In the genomic region with DNA sequence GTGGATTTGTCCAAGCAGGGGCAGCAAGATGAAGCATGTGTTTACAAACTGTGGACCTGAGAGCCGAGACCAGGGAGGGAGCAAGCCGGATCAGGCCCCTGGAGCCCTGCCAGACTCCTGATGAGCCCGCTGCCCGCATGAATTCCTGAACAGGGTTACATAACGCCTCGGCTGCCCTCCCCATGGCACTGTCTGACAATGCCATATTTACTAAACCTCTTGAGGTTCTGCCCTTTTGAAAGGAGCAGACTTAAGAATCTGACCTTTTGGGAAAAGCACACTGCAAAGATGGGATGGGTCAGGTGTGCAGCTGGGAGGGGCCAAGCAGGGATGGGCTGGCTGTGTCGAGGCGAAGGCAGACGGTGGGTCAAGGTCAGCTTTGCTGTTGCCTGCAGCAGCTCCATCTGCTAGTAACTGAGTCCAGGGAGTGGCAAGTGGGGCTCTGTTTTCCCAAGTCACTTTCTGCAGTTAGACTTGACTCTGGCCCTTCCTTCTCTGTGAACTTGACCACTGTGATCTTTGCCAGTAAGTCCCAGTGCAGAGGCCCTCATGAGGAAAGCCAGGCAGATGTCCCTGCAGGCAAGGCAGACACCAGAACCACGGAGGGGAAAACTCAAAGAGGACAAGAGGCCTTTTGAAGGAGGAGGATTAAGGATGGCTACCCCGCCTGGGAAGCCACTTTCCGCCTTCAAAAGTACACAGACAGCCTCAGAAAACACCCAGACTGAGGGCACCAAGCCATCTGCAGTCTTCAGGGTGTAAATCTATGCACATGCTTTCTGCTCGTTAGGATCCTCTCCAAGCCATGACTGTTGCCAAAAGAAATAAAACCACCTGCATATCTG, we compare ENCODE assay signal across 11 cellular contexts.
DNase-seq lines count a peak whose midpoint lies in the region; ATAC-seq and TF ChIP-seq lines count a peak whose summit lies in the region.
"Had no signal": no experiment of that assay in that cellular context is flagged by ENCODE, and none has a peak within 500 bp of the region (broad histone marks: within the 10 kb centered on the region; RNA-seq: fewer than 3 reads in every experiment).

No MANE protein-coding gene starts in this region.

- H3K36me3 ChIP-seq in left ventricle myocardium inferior (peaks cover 13% of the 10 kb centered on the region), rectal smooth muscle tissue (ENCODE audit: control insufficient read depth, insufficient read depth, low read length) (no peaks in the 10 kb centered on the region), brain microvascular endothelial cell (replicated peaks) (peaks cover 26% of the 10 kb centered on the region)

- H3K4me3 ChIP-seq in astrocyte of the cerebellum (ENCODE audit: low read depth, low read length) (no peak overlapping the region), left ventricle myocardium inferior (peak overlapping the region; percentile 30), rectal smooth muscle tissue (ENCODE audit: low read length) (peak overlapping the region; percentile 23), brain microvascular endothelial cell (ENCODE audit: low read depth, low read length) (no peak overlapping the region)

- ATAC-seq in HG03108 (IDR thresholded peaks at IDR 0.05; ENCODE audit: unreplicated experiment) = no peak
- ATAC-seq: activated CD4-positive, CD25-positive, alpha-beta regulatory T cell treated with anti-CD3 and anti-CD28 coated beads, Interleukin-2, amount 50 U/mL, for 24 hours had no signal

- intact Hi-C loops in left ventricle myocardium inferior (cut with micrococcal nuclease) = no loop called here

- H3K27ac ChIP-seq in left ventricle myocardium inferior (replicated peaks) (peak overlapping the region; percentile 70), rectal smooth muscle tissue (ENCODE audit: low read depth, low read length) (peak overlapping the region; percentile 83), brain microvascular endothelial cell (no peak overlapping the region)

- TF ChIP-seq CTCF in astrocyte of the cerebellum (IDR thresholded peaks at IDR 0.05; ENCODE audit: low read depth, low read length, missing control alignments) (no peak), left ventricle myocardium inferior (IDR thresholded peaks at IDR 0.05; ENCODE audit: borderline replicate concordance) (no peak), brain microvascular endothelial cell (IDR thresholded peaks at IDR 0.05; ENCODE audit: low read depth, low read length, missing control alignments) (no peak)

- H3K27me3 ChIP-seq in left ventricle myocardium inferior (ENCODE audit: low read depth) (no peaks in the 10 kb centered on the region), rectal smooth muscle tissue (ENCODE audit: control insufficient read depth, insufficient read depth, low read length) (no peaks in the 10 kb centered on the region), brain microvascular endothelial cell (replicated peaks) (no peaks in the 10 kb centered on the region)

- in situ Hi-C loops in astrocyte of the cerebellum (cut with HindIII; ENCODE audit: low sequenced_read_pairs) (no loop called here), brain microvascular endothelial cell (cut with HindIII; ENCODE audit: low pct_ligation_motif_present, low sequenced_read_pairs) (no loop called here)

- peaks cover 31% of the 10 kb centered on the region for H3K4me1 ChIP-seq in left ventricle myocardium inferior
- peaks cover 23% of the 10 kb centered on the region for H3K4me1 ChIP-seq in rectal smooth muscle tissue (ENCODE audit: control insufficient read depth, insufficient read depth, low read length)

- H3K9ac ChIP-seq in rectal smooth muscle tissue (ENCODE audit: low read length) = no peak overlapping the region

- no peaks in the 10 kb centered on the region for H3K9me3 ChIP-seq in left ventricle myocardium inferior (replicated peaks)

- peak; percentile 62 for DNase-seq in DMS53 (lab: John Stamatoyannopoulos, UW)
- DNase-seq in astrocyte of the cerebellum (ENCODE audit: low read depth) = peak; percentile 56
- peak; percentile 79 for DNase-seq in left ventricle myocardium inferior
- DNase-seq in brain microvascular endothelial cell = no peak
- no peak for DNase-seq in NCI-H2107 treated with DMSO at 0.1 percent for 48 hours (lab: John Stamatoyannopoulos, UW; ENCODE audit: unreplicated experiment)
- DNase-seq in RPMI8226 = no peak
- DNase-seq: DND-41; stimulated activated CD4-positive, alpha-beta T cell treated with anti-CD3 and anti-CD28 coated beads, Interleukin-12 subunit alpha, Interleukin-12 subunit beta, amount 100 ng/mL, for 4 hours had no signal

Comparison
In these comparisons a context has a peak if more than half of its experiments do, and no peak if none do; other contexts are left out.
1. DNase-seq: peak in DMS53 (single experiment), astrocyte of the cerebellum (single experiment) and left ventricle myocardium inferior (single experiment); none in brain microvascular endothelial cell (single experiment), NCI-H2107 treated with DMSO at 0.1 percent for 48 hours (single experiment) and RPMI8226 (single experiment).
2. H3K4me3 ChIP-seq: peak in left ventricle myocardium inferior (single experiment) and rectal smooth muscle tissue (single experiment); none in astrocyte of the cerebellum (single experiment) and brain microvascular endothelial cell (single experiment).